Comparison of ENCODE assay signal across 21 cellular contexts in the genomic region with DNA sequence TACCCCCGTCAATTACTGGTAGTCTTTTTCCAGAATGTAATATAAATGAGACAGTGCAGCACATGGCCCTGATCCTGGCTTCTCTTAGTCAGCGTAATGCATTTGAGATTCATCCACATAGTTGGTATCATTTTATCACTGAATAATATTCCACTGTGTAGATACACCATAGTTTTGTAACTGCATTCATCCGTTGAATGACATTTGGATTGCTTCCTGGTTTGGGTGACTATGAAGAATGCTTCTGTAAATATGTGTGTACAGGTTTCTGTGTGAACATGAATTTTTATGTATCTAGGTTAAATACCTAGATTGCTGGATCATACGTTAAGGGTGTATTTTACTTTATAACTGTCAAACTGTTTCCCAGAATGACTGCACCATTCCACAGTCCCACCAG.
"Had no signal": no experiment of that assay in that cellular context is flagged by ENCODE, and none has a peak within 500 bp of the region (broad histone marks: within the 10 kb centered on the region; RNA-seq: fewer than 3 reads in every experiment).

No MANE protein-coding gene starts in this region.

- H3K27ac ChIP-seq: colonic mucosa, esophagus squamous epithelium, neural progenitor cell, parathyroid adenoma, right lobe of liver, transverse colon, upper lobe of right lung, uterus had no signal

- H3K27me3 ChIP-seq: colonic mucosa, esophagus squamous epithelium, neural progenitor cell, right lobe of liver, upper lobe of right lung, uterus had no signal

- DNase-seq: colonic mucosa; effector CD8-positive, alpha-beta T cell; endodermal cell; esophagus squamous epithelium; hypothalamus; immature natural killer cell; mesenchymal stem cell; naive thymus-derived CD4-positive, alpha-beta T cell; right lobe of liver; small intestine; stimulated activated CD4-positive, alpha-beta T cell treated with anti-CD3 and anti-CD28 coated beads, Interleukin-15, amount 100 ng/mL, for 24 hours; stimulated activated CD4-positive, alpha-beta T cell treated with anti-CD3 and anti-CD28 coated beads, Interleukin-2, amount 100 ng/mL, for 48 hours; stimulated activated naive B cell treated with anti-CD40 and anti-IgM and Interleukin-4, amounts not matched to agents 10 μg/mL and 1 μg/mL and 100 μg/mL, for 72 hours; transverse colon; upper lobe of right lung; uterus had no signal

- FAIRE-seq: frontal cortex, keratinocyte, small intestine had no signal

- H3K9me3 ChIP-seq: colonic mucosa, esophagus squamous epithelium, right lobe of liver, transverse colon, upper lobe of right lung, uterus had no signal

- H3K36me3 ChIP-seq: colonic mucosa, esophagus squamous epithelium, neural progenitor cell, right lobe of liver, transverse colon, upper lobe of right lung, uterus had no signal

- H3K4me3 ChIP-seq: colonic mucosa, esophagus squamous epithelium, neural progenitor cell, right lobe of liver, transverse colon, upper lobe of right lung, uterus had no signal

- ATAC-seq: left lobe of liver; naive thymus-derived CD4-positive, alpha-beta T cell; right lobe of liver; stimulated activated naive B cell treated with anti-CD40 and anti-IgM and Interleukin-4, amounts not matched to agents 10 μg/mL and 1 μg/mL and 100 μg/mL, for 72 hours; upper lobe of right lung had no signal

- H3K4me1 ChIP-seq: colonic mucosa, parathyroid adenoma, uterus had no signal
